7 cellular contexts compared by ENCODE assay signal in genomic region chr2:59746291-59746690, GRCh38.
"Had no signal": no experiment of that assay in that cellular context is flagged by ENCODE, and none has a peak within 500 bp of the region (broad histone marks: within the 10 kb centered on the region; RNA-seq: fewer than 3 reads in every experiment).

No MANE protein-coding gene starts in this region.

- H3K9me3 Mint-ChIP-seq: IgD-negative memory B cell had no signal

- H3K27ac ChIP-seq: HL-60 had no signal

- H3K27ac Mint-ChIP-seq: IgD-negative memory B cell had no signal

- DNase-seq: IMR-90, KBM-7, KG1 had no signal

- H3K36me3 Mint-ChIP-seq: IgD-negative memory B cell had no signal

- H3K4me3 Mint-ChIP-seq: IgD-negative memory B cell had no signal

- H3K4me3 ChIP-seq: K562 had no signal

- ATAC-seq: HepG2, K562 had no signal
